ENCODE assay signal across 7 cellular contexts in the genomic region with DNA sequence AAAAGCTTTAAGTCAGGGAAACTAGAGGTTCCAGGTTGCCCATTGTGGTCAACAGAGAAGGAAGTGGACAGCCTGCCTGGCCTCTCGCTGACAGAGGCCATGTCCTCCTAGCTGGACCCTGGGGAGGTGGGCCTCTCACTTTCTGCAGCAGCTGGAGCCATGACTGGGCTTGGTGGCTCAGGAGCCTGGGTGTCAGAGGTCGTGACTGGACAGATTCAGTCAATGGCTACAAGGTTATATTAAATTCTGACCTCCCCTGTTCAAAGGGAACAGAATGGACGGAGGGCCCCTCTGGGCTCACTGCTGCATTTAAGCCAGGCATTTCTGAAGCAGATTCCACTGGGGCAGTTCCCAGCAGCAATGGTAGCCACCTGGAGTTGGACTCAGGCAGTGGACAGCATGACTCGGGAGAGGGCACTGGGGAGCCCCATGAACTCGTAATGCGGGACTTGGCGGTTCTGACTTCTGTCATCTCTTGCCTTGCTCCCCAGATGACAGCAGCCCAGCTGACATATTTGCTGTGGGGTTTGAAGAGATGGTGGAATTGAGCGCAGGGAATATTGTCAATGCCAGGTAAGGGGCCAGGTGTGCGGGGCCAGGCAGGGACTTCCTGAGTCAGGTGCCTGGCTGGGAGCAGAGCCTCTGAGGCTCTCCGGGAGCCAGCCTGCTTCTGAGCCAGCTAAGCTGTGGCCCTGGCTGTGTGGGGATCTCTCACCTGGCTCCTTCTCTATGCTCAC.
DNase-seq lines count a peak whose midpoint lies in the region; ATAC-seq and TF ChIP-seq lines count a peak whose summit lies in the region.

No MANE protein-coding gene starts in this region.

- H3K36me3 ChIP-seq in GM23248 (ENCODE audit: low read depth) (peaks cover 14% of the 10 kb centered on the region; the same call in 1 of the 2 replicates), SK-N-SH (replicated peaks in 1 of 2; ENCODE audit: control insufficient read depth in 1 of 2, insufficient read depth in 2 of 2, low read length in 1 of 2) (peaks cover 39 to 49% of the 10 kb centered on the region in 2 experiments), neural progenitor cell (no peaks in the 10 kb centered on the region)

- peak; percentile 2 for ATAC-seq in esophagus mucosa
- ATAC-seq in HG02759 (IDR thresholded peaks at IDR 0.05; ENCODE audit: unreplicated experiment): no peak
- no peak for ATAC-seq in HG03442 (IDR thresholded peaks at IDR 0.05; ENCODE audit: unreplicated experiment)

- peak overlapping the region; percentile 45 for H3K4me2 ChIP-seq in GM23248 (ENCODE audit: unreplicated experiment)
- peak overlapping the region; percentile 54 for H3K4me2 ChIP-seq in SK-N-SH
- no peak overlapping the region for H3K4me2 ChIP-seq in neural progenitor cell

- no peak overlapping the region for H3K4me3 Mint-ChIP-seq in neural progenitor cell

- CTCF ChIA-PET in SK-N-SH (lab: Yijun Ruan, JAX): interaction anchor here (1.8 to 5.8 kb wide), 2 partner anchors 86 to 312 kb away, joined by 4 to 69 read pairs; partner anchors contain the start of gene SYNJ2

- H3K9me2 ChIP-seq in GM23248 (ENCODE audit: insufficient read depth) (no peaks in the 10 kb centered on the region), SK-N-SH (no peaks in the 10 kb centered on the region)

- H3K27me3 Mint-ChIP-seq in neural progenitor cell (ENCODE audit: insufficient read depth, low read depth): peaks cover 6% of the 10 kb centered on the region

- H3K9ac ChIP-seq in GM23248: peak overlapping the region; percentile 74
- H3K9ac ChIP-seq in SK-N-SH: peak overlapping the region; percentile 36; the same call in 1 of the 2 replicates
- H3K9ac ChIP-seq in neural progenitor cell: no peak overlapping the region

- H3K4me1 ChIP-seq in GM23248 (ENCODE audit: insufficient read depth) (peaks cover 27% of the 10 kb centered on the region), SK-N-SH (ENCODE audit: control insufficient read depth in 1 of 2, insufficient read depth in 2 of 2, low read depth in 1 of 2, low read length in 1 of 2) (peaks cover 5 to 30% of the 10 kb centered on the region in 2 experiments; a peak in 3 of 4 replicates), neural progenitor cell (no peaks in the 10 kb centered on the region)

- H3K27ac ChIP-seq in GM23248: peak overlapping the region; percentile 96
- peak overlapping the region in 1 of 2 experiments; percentile 76; a peak in 2 of 4 replicates for H3K27ac ChIP-seq in SK-N-SH (ENCODE audit: low read depth in 2 of 2, low read length in 1 of 2)
- peak overlapping the region in 15 of 21 experiments; percentile 2 to 76 (median 48) for H3K27ac ChIP-seq in skin epidermis
- H3K27ac ChIP-seq in neural progenitor cell: no peak overlapping the region

- WGBS in GM23248 (ENCODE audit: low coverage in 1 of 2, low lambda C conversion rate in 2 of 2, missing lambda C conversion rate in 2 of 2), 2 experiments: 95 to 99% methylated on average over 10 of the region's 10 CpGs
- WGBS in SK-N-SH (ENCODE audit: low lambda C conversion rate): 86% methylated on average over 8 of the region's 10 CpGs

- TF ChIP-seq EP300 in SK-N-SH (IDR thresholded peaks at IDR 0.05; ENCODE audit: borderline replicate concordance in 1 of 2, low read depth in 1 of 2, low read length in 1 of 2): no peak

- TF ChIP-seq RAD21 in SK-N-SH (IDR thresholded peaks at IDR 0.05; ENCODE audit: low read length): no peak

- H3K4me3 ChIP-seq in GM23248 (no peak overlapping the region), SK-N-SH (ENCODE audit: low read depth in 2 of 2, low read length in 1 of 2) (no peak overlapping the region), skin epidermis (no peak overlapping the region), neural progenitor cell (no peak overlapping the region)

- peaks cover 6% of the 10 kb centered on the region for H3K36me3 Mint-ChIP-seq in neural progenitor cell

- POLR2A ChIA-PET in SK-N-SH (lab: Yijun Ruan, JAX): no interaction called here

- TF ChIP-seq CTCF in SK-N-SH (IDR thresholded peaks at IDR 0.05) (no peak), neural progenitor cell (IDR thresholded peaks at IDR 0.05) (no peak)

- in situ Hi-C loops in GM23248 (cut with MboI): loop anchor here (25.0 kb wide), 1 partner anchor 306 kb away; no protein-coding TSS in a partner anchor

- H3K4me1 Mint-ChIP-seq in neural progenitor cell: peaks cover 12% of the 10 kb centered on the region

- H3K9me3 ChIP-seq in GM23248 (ENCODE audit: low read depth) (no peaks in the 10 kb centered on the region), SK-N-SH (no peaks in the 10 kb centered on the region), neural progenitor cell (ENCODE audit: low read depth) (no peaks in the 10 kb centered on the region)

- H3K27me3 ChIP-seq in GM23248 (replicated peaks; ENCODE audit: insufficient read depth): no peaks in the 10 kb centered on the region
- no peaks in the 10 kb centered on the region for H3K27me3 ChIP-seq in SK-N-SH (ENCODE audit: insufficient read depth)
- H3K27me3 ChIP-seq in neural progenitor cell: no peaks in the 10 kb centered on the region

- DNase-seq in GM23248: no peak
- no peak for DNase-seq in SK-N-SH
- no peak for DNase-seq in neural progenitor cell (ENCODE audit: low spot score)

- H2AFZ ChIP-seq in GM23248 (no peak overlapping the region), SK-N-SH (ENCODE audit: low read depth) (no peak overlapping the region), neural progenitor cell (replicated peaks) (no peak overlapping the region)

- H4K20me1 ChIP-seq in GM23248 (ENCODE audit: insufficient read depth): no peaks in the 10 kb centered on the region
- no peaks in the 10 kb centered on the region for H4K20me1 ChIP-seq in SK-N-SH (ENCODE audit: insufficient read depth)
- no peaks in the 10 kb centered on the region for H4K20me1 ChIP-seq in neural progenitor cell (ENCODE audit: low read depth)

- H3K79me2 ChIP-seq in GM23248 (ENCODE audit: insufficient read depth): no peaks in the 10 kb centered on the region; the same call in 1 of the 2 replicates
- H3K79me2 ChIP-seq in SK-N-SH (ENCODE audit: insufficient read depth): peaks cover 10% of the 10 kb centered on the region
- no peaks in the 10 kb centered on the region for H3K79me2 ChIP-seq in neural progenitor cell (ENCODE audit: low read depth)

- H3K27ac Mint-ChIP-seq in neural progenitor cell: no peak overlapping the region

- H3F3A ChIP-seq in GM23248 (ENCODE audit: insufficient read depth): peaks cover 47% of the 10 kb centered on the region
- H3F3A ChIP-seq in SK-N-SH (replicated peaks; ENCODE audit: insufficient read depth): peaks cover 34% of the 10 kb centered on the region
- no peaks in the 10 kb centered on the region for H3F3A ChIP-seq in neural progenitor cell (ENCODE audit: low read depth)

- H3K9me3 Mint-ChIP-seq in neural progenitor cell: peaks cover 2% of the 10 kb centered on the region

TF ChIP-seq in SK-N-SH, 30 proteins besides CTCF, POLR2A, EP300 and RAD21 (continues in another document):
- TF ChIP-seq, protein P1, sequence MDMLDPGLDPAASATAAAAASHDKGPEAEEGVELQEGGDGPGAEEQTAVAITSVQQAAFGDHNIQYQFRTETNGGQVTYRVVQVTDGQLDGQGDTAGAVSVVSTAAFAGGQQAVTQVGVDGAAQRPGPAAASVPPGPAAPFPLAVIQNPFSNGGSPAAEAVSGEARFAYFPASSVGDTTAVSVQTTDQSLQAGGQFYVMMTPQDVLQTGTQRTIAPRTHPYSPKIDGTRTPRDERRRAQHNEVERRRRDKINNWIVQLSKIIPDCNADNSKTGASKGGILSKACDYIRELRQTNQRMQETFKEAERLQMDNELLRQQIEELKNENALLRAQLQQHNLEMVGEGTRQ (IDR thresholded peaks at IDR 0.05; ENCODE audit: borderline replicate concordance, low read depth, low read length): no peak
- no peak for TF ChIP-seq REST (IDR thresholded peaks at IDR 0.05; ENCODE audit: low read depth, low read length)
- TF ChIP-seq FOXM1 (IDR thresholded peaks at IDR 0.05; ENCODE audit: low read depth): no peak
- TF ChIP-seq PBX3 (IDR thresholded peaks at IDR 0.05): no peak
- TF ChIP-seq GABPA (IDR thresholded peaks at IDR 0.05; ENCODE audit: low read depth): no peak
- no peak for TF ChIP-seq FOSL2 (IDR thresholded peaks at IDR 0.05; ENCODE audit: borderline replicate concordance, low read depth)
- no peak for TF ChIP-seq MAX (IDR thresholded peaks at IDR 0.05; ENCODE audit: low read depth)
